Comparison of ENCODE assay signal across 29 cellular contexts in genomic region chr18:43267818-43268217, GRCh38. TPM values are rescaled to one million over a fixed set of nuclear protein-coding genes. Genes with fewer than 3 reads are reported as not detected.
A peak's percentile ranks its signal among the peaks of the same experiment; 100 is the strongest.
DNase-seq lines count a peak whose midpoint lies in the region; ATAC-seq, FAIRE-seq and TF ChIP-seq lines count a peak whose summit lies in the region.
"Had no signal": no experiment of that assay in that cellular context is flagged by ENCODE, and none has a peak within 500 bp of the region (broad histone marks: within the 10 kb centered on the region; RNA-seq: fewer than 3 reads in every experiment).

No MANE protein-coding gene starts in this region.

- no peaks in the 10 kb centered on the region for H3K27me3 Mint-ChIP-seq in stimulated activated memory B cell treated with anti-CD40 and anti-IgM and Interleukin-4, amounts not matched to agents 10 μg/mL and 1 μg/mL and 100 μg/mL, for 72 hours
- H3K27me3 Mint-ChIP-seq: CD4-positive, alpha-beta memory T cell; CD4-positive, CD25-positive, alpha-beta regulatory T cell; CD8-positive, alpha-beta memory T cell had no signal

- POLR2A ChIA-PET in HepG2 (lab: Yijun Ruan, JAX), result no interaction called here

- no peak overlapping the region for H3K27ac Mint-ChIP-seq in stimulated activated memory B cell treated with anti-CD40 and anti-IgM and Interleukin-4, amounts not matched to agents 10 μg/mL and 1 μg/mL and 100 μg/mL, for 72 hours
- H3K27ac Mint-ChIP-seq: CD14-positive monocyte; CD4-positive, alpha-beta memory T cell; CD4-positive, CD25-positive, alpha-beta regulatory T cell; CD8-positive, alpha-beta memory T cell had no signal

- TF ChIP-seq RAD21 in HepG2 (CRISPR knock-in tag; IDR thresholded peaks at IDR 0.05), result no peak

- H3K9me3 ChIP-seq in right lobe of liver, result no peaks in the 10 kb centered on the region
- H3K9me3 ChIP-seq in HepG2 (ENCODE audit: low read length), result no peaks in the 10 kb centered on the region
- H3K9me3 ChIP-seq: BE2C, BLaER1 had no signal

- H3K4me3 ChIP-seq in right lobe of liver, result no peak overlapping the region
- no peak overlapping the region for H3K4me3 ChIP-seq in HepG2 (replicated peaks in 1 of 3; ENCODE audit: insufficient read depth in 1 of 3, low read depth in 2 of 3, low read length in 3 of 3)
- H3K4me3 ChIP-seq: BLaER1 had no signal

- H3K4me1 ChIP-seq in right lobe of liver, result no peaks in the 10 kb centered on the region
- H3K4me1 ChIP-seq in HepG2 (ENCODE audit: insufficient read depth, low read length), result no peaks in the 10 kb centered on the region
- H3K4me1 ChIP-seq: BE2C, BLaER1 had no signal

- H3K27me3 ChIP-seq in right lobe of liver (no peaks in the 10 kb centered on the region), HepG2 (ENCODE audit: control insufficient read depth in 1 of 2, insufficient read depth in 2 of 2, low read length in 2 of 2) (no peaks in the 10 kb centered on the region)
- H3K27me3 ChIP-seq: BE2C, BLaER1 had no signal

- no peak overlapping the region for H2AFZ ChIP-seq in HepG2 (ENCODE audit: low read length)

- H3K4me2 ChIP-seq in HepG2 (ENCODE audit: low read depth, low read length), result no peak overlapping the region
- H3K4me2 ChIP-seq: BLaER1 had no signal

- H3K4me1 Mint-ChIP-seq in stimulated activated memory B cell treated with anti-CD40 and anti-IgM and Interleukin-4, amounts not matched to agents 10 μg/mL and 1 μg/mL and 100 μg/mL, for 72 hours, result no peaks in the 10 kb centered on the region
- H3K4me1 Mint-ChIP-seq: CD14-positive monocyte; CD4-positive, CD25-positive, alpha-beta regulatory T cell; CD8-positive, alpha-beta memory T cell had no signal

- no peak overlapping the region for H3K4me3 Mint-ChIP-seq in stimulated activated memory B cell treated with anti-CD40 and anti-IgM and Interleukin-4, amounts not matched to agents 10 μg/mL and 1 μg/mL and 100 μg/mL, for 72 hours
- H3K4me3 Mint-ChIP-seq: CD14-positive monocyte; CD4-positive, alpha-beta memory T cell; CD4-positive, CD25-positive, alpha-beta regulatory T cell; CD8-positive, alpha-beta memory T cell had no signal

- ATAC-seq in right lobe of liver, result peak in 3 of 4 donors; percentile 30 to 58 (median 55)
- ATAC-seq in HepG2, result no peak
- ATAC-seq in stimulated activated memory B cell treated with anti-CD40 and anti-IgM and Interleukin-4, amounts not matched to agents 10 μg/mL and 1 μg/mL and 100 μg/mL, for 72 hours, result peak; percentile 43
- no peak for ATAC-seq in GM21825 (IDR thresholded peaks at IDR 0.05; ENCODE audit: unreplicated experiment)

- H3K36me3 Mint-ChIP-seq in stimulated activated memory B cell treated with anti-CD40 and anti-IgM and Interleukin-4, amounts not matched to agents 10 μg/mL and 1 μg/mL and 100 μg/mL, for 72 hours, result no peaks in the 10 kb centered on the region
- H3K36me3 Mint-ChIP-seq: CD14-positive monocyte; CD4-positive, CD25-positive, alpha-beta regulatory T cell; CD8-positive, alpha-beta memory T cell had no signal

- CTCF ChIA-PET in HepG2 (lab: Yijun Ruan, JAX; ENCODE audit: low intra/inter-chr PET ratio, low total read pairs), result no interaction called here

- no peaks in the 10 kb centered on the region for H4K20me1 ChIP-seq in HepG2 (ENCODE audit: insufficient read depth, low read length)
- H4K20me1 ChIP-seq: BLaER1 had no signal

- no peak overlapping the region for H3K27ac ChIP-seq in right lobe of liver
- H3K27ac ChIP-seq in HepG2 (ENCODE audit: extremely low read length, insufficient read depth, low read length), result no peak overlapping the region
- H3K27ac ChIP-seq: BLaER1 had no signal

- intact Hi-C loops in right lobe of liver (cut with DNase I), result loop anchor here in 1 of 2 donors (10.0 kb wide), 1 partner anchor 663 kb away; no protein-coding TSS in a partner anchor
- intact Hi-C loops in HepG2 (cut with micrococcal nuclease; ENCODE audit: unreplicated experiment), result no loop called here

- DNase-seq in DMS53 (lab: John Stamatoyannopoulos, UW) (peak; percentile 38), DMS53 treated with DMSO at 0.1 percent for 48 hours (lab: John Stamatoyannopoulos, UW; ENCODE audit: unreplicated experiment) (no peak), right lobe of liver (no peak), HepG2 (ENCODE audit: low spot score) (no peak), cerebellar cortex (ENCODE audit: low spot score) (peak; percentile 37), kidney tubule cell (ENCODE audit: low spot score) (no peak)
- DNase-seq: 8988T; ACHN; BE2C; CD4-positive, alpha-beta memory T cell; CD4-positive, CD25-positive, alpha-beta regulatory T cell; CD8-positive, alpha-beta memory T cell; COR-L47; DMS 273 treated with DMSO at 0.1 percent for 48 hours; DMS153; DMS79; DND-41; EL; GF-D8 had no signal

- TF ChIP-seq EP300 in HepG2 (IDR thresholded peaks at IDR 0.05; ENCODE audit: low read depth in 2 of 2, low read length in 2 of 2) (no peak), HepG2 (CRISPR knock-in tag; IDR thresholded peaks at IDR 0.05; ENCODE audit: borderline replicate concordance) (no peak)

- TF ChIP-seq POLR2A in right lobe of liver (IDR thresholded peaks at IDR 0.05) (no peak), HepG2 (IDR thresholded peaks at IDR 0.05; ENCODE audit: insufficient read depth in 1 of 2, low read depth in 2 of 2, low read length in 2 of 2) (no peak)

- in situ Hi-C loops in HepG2 (cut with HindIII; ENCODE audit: extremely low pct_ligation_motif_present, low pct_unique_long_range_greater_than_20kb), result loop anchor here (25.0 kb wide), 2 partner anchors 981 to 1156 kb away; no protein-coding TSS in a partner anchor

- no peak overlapping the region for H3K9ac ChIP-seq in HepG2 (ENCODE audit: insufficient read depth, low read depth, low read length)
- H3K9ac ChIP-seq: BLaER1 had no signal

- no TSS peak for BruUV-seq in HepG2 (replicated peaks; lab: Mats Ljungman, UMichigan)

- 53% methylated on average over 1 of the region's 1 CpG for WGBS in right lobe of liver (ENCODE audit: insufficient coverage, low coverage, low lambda C conversion rate, missing lambda C conversion rate)
- WGBS in HepG2 (ENCODE audit: low lambda C conversion rate), result 0% methylated on average over 1 of the region's 1 CpG

- TF ChIP-seq CTCF in right lobe of liver (IDR thresholded peaks at IDR 0.05), result no peak
- TF ChIP-seq CTCF in HepG2 (CRISPR knock-in tag; IDR thresholded peaks at IDR 0.05), result no peak

- no peak for FAIRE-seq in HepG2 (lab: Jason Lieb, UNC)
- FAIRE-seq: A204.1, G401.6, GM12891, GM19239 had no signal

- H3K36me3 ChIP-seq in right lobe of liver, result no peaks in the 10 kb centered on the region
- H3K36me3 ChIP-seq in HepG2 (replicated peaks in 1 of 2; ENCODE audit: control insufficient read depth in 1 of 2, insufficient read depth in 2 of 2, low read length in 2 of 2), result no peaks in the 10 kb centered on the region
- H3K36me3 ChIP-seq: BE2C, BLaER1 had no signal

- H3K9me3 Mint-ChIP-seq in stimulated activated memory B cell treated with anti-CD40 and anti-IgM and Interleukin-4, amounts not matched to agents 10 μg/mL and 1 μg/mL and 100 μg/mL, for 72 hours, result no peaks in the 10 kb centered on the region
- H3K9me3 Mint-ChIP-seq: CD14-positive monocyte had no signal

- no peaks in the 10 kb centered on the region for H3K79me2 ChIP-seq in HepG2 (ENCODE audit: insufficient read depth, low read length)

TF ChIP-seq in HepG2, 621 proteins besides CTCF, POLR2A, EP300 and RAD21 (continues in another document):
- no peak for TF ChIP-seq FOXK1 (CRISPR knock-in tag; IDR thresholded peaks at IDR 0.05; ENCODE audit: borderline replicate concordance, low read depth)
- TF ChIP-seq HNRNPL (IDR thresholded peaks at IDR 0.05; ENCODE audit: low read depth, low read length), result no peak
- TF ChIP-seq ZNF18 (CRISPR knock-in tag; IDR thresholded peaks at IDR 0.05; ENCODE audit: insufficient replicate concordance), result no peak
- TF ChIP-seq ATF7 (IDR thresholded peaks at IDR 0.05), result no peak
- TF ChIP-seq ATF7 (CRISPR knock-in tag; IDR thresholded peaks at IDR 0.05), result no peak
- TF ChIP-seq KLF15 (CRISPR knock-in tag; IDR thresholded peaks at IDR 0.05; ENCODE audit: borderline replicate concordance), result no peak
- TF ChIP-seq ZNF446 (CRISPR knock-in tag; IDR thresholded peaks at IDR 0.05), result no peak

RNA-seq across cellular contexts. Expression of gene SYT4, which starts 9.5 kb away (rescaled TPM):
- total RNA-seq in right lobe of liver (not detected), HepG2 (2016; rRNA removed; fragmentation: Illumina TruSeq; extraction: Trizol) (not detected in 2 replicates)
- total RNA-seq in HepG2 (2016; cell fraction: cytosol; rRNA removed; fragmentation: Illumina TruSeq; extraction: Trizol; ENCODE audit: low read depth), result not detected in 2 replicates
- not detected in 2 replicates for total RNA-seq in HepG2 (2016; cell fraction: insoluble cytoplasmic fraction; rRNA removed; fragmentation: Illumina TruSeq; extraction: Trizol)
- not detected in 2 replicates for total RNA-seq in HepG2 (2016; cell fraction: membrane; rRNA removed; fragmentation: Illumina TruSeq; extraction: Trizol)
- not detected in 2 replicates for total RNA-seq in HepG2 (2016; cell fraction: nucleus; rRNA removed; fragmentation: Illumina TruSeq; extraction: Trizol)
- polyA plus RNA-seq in HepG2 (2011; rRNA removed), result not detected in 2 replicates
- not detected in 2 replicates for polyA plus RNA-seq in HepG2 (2011; cell fraction: cytosol; rRNA removed)
- not detected in 2 replicates for polyA plus RNA-seq in HepG2 (2011; cell fraction: nucleus; rRNA removed)
- polyA plus RNA-seq in HepG2 (2012), result not detected in 2 replicates
- not detected in 2 replicates for polyA plus RNA-seq in HepG2 (2016; cell fraction: cytosol; fragmentation: Illumina TruSeq; extraction: Trizol; ENCODE audit: low read depth)
- polyA plus RNA-seq in HepG2 (2016; cell fraction: insoluble cytoplasmic fraction; fragmentation: Illumina TruSeq; extraction: Trizol; ENCODE audit: low read depth), result not detected in 2 replicates
- polyA plus RNA-seq in HepG2 (2016; cell fraction: membrane; fragmentation: Illumina TruSeq; extraction: Trizol; ENCODE audit: low read depth), result not detected in 2 replicates
- not detected in 2 replicates for polyA plus RNA-seq in HepG2 (2016; cell fraction: nucleus; fragmentation: Illumina TruSeq; extraction: Trizol; ENCODE audit: insufficient read depth, low read depth)
- not detected in 2 replicates for polyA minus RNA-seq in HepG2 (2011; rRNA and poly(A)+ RNA removed; ENCODE audit: low replicate concordance)
- polyA minus RNA-seq in HepG2 (2011; cell fraction: cytosol; rRNA and poly(A)+ RNA removed), result not detected in 2 replicates
- polyA minus RNA-seq in HepG2 (2011; cell fraction: nucleus; rRNA and poly(A)+ RNA removed), result not detected in 2 replicates
- total RNA-seq: CD4-positive, alpha-beta memory T cell; CD8-positive, alpha-beta memory T cell; Daoy had no signal
- polyA plus RNA-seq: AG04450; CD14-positive monocyte; CD4-positive, alpha-beta memory T cell; CD8-positive, alpha-beta memory T cell had no signal

Comparison
In these comparisons a context has a peak if more than half of its experiments do, and no peak if none do; other contexts are left out.
1. DNase-seq: peak in DMS53 (single experiment) and cerebellar cortex (single experiment); none in DMS53 treated with DMSO at 0.1 percent for 48 hours (single experiment), right lobe of liver (0 of 3), HepG2 (single experiment) and kidney tubule cell (single experiment).
2. ATAC-seq: peak in right lobe of liver (3 of 4) and stimulated activated memory B cell treated with anti-CD40 and anti-IgM and Interleukin-4, amounts not matched to agents 10 μg/mL and 1 μg/mL and 100 μg/mL, for 72 hours (single experiment); none in HepG2 (single experiment) and GM21825 (single experiment).